ENCODE assay signal across 23 cellular contexts in genomic region chr3:120452816-120453215, GRCh38. TPM values are rescaled to one million over a fixed set of nuclear protein-coding genes. Genes with fewer than 3 reads are reported as not detected.
DNase-seq lines count a peak whose midpoint lies in the region; ATAC-seq and TF ChIP-seq lines count a peak whose summit lies in the region.
"Had no signal": no experiment of that assay in that cellular context is flagged by ENCODE, and none has a peak within 500 bp of the region (broad histone marks: within the 10 kb centered on the region; RNA-seq: fewer than 3 reads in every experiment).

No MANE protein-coding gene starts in this region.

- intact Hi-C loops in left ventricle myocardium inferior (cut with micrococcal nuclease) (no loop called here), Right ventricle myocardium inferior (cut with DNase I) (no loop called here)

- H3K27me3 Mint-ChIP-seq in neural crest cell (ENCODE audit: low read depth), result no peaks in the 10 kb centered on the region
- peaks cover 34% of the 10 kb centered on the region for H3K27me3 Mint-ChIP-seq in stimulated activated memory B cell treated with anti-CD40 and anti-IgM and Interleukin-4, amounts not matched to agents 10 μg/mL and 1 μg/mL and 100 μg/mL, for 72 hours

- no peaks in the 10 kb centered on the region for H3K36me3 Mint-ChIP-seq in neural crest cell (ENCODE audit: low read depth)
- no peaks in the 10 kb centered on the region for H3K36me3 Mint-ChIP-seq in stimulated activated memory B cell treated with anti-CD40 and anti-IgM and Interleukin-4, amounts not matched to agents 10 μg/mL and 1 μg/mL and 100 μg/mL, for 72 hours

- H3K4me1 Mint-ChIP-seq in neural crest cell, result peaks cover 31% of the 10 kb centered on the region
- peaks cover 9% of the 10 kb centered on the region for H3K4me1 Mint-ChIP-seq in stimulated activated memory B cell treated with anti-CD40 and anti-IgM and Interleukin-4, amounts not matched to agents 10 μg/mL and 1 μg/mL and 100 μg/mL, for 72 hours

- no peak overlapping the region for H3K4me3 ChIP-seq in left ventricle myocardium inferior
- no peak overlapping the region for H3K4me3 ChIP-seq in coronary artery
- H3K4me3 ChIP-seq: PC-9 had no signal

- no peaks in the 10 kb centered on the region for H3K27me3 ChIP-seq in left ventricle myocardium inferior (ENCODE audit: low read depth)

- peak overlapping the region; percentile 98 for H3K27ac ChIP-seq in left ventricle myocardium inferior (replicated peaks)
- peak overlapping the region in 1 of 2 donors; percentile 99 for H3K27ac ChIP-seq in coronary artery
- H3K27ac ChIP-seq in caudate nucleus (ENCODE audit: low read depth, low read length), result no peak overlapping the region
- H3K27ac ChIP-seq: 22Rv1, HL-60, PC-9 had no signal

- no peak overlapping the region for H3K27ac Mint-ChIP-seq in neural crest cell (ENCODE audit: unreplicated experiment)
- H3K27ac Mint-ChIP-seq in stimulated activated memory B cell treated with anti-CD40 and anti-IgM and Interleukin-4, amounts not matched to agents 10 μg/mL and 1 μg/mL and 100 μg/mL, for 72 hours, result no peak overlapping the region
- H3K27ac Mint-ChIP-seq: CD14-positive monocyte had no signal

- no peaks in the 10 kb centered on the region for H3K36me3 ChIP-seq in left ventricle myocardium inferior
- H3K36me3 ChIP-seq: BE2C had no signal

- TF ChIP-seq CTCF in left ventricle myocardium inferior (IDR thresholded peaks at IDR 0.05; ENCODE audit: borderline replicate concordance) (no peak), coronary artery (IDR thresholded peaks at IDR 0.05) (no peak), neural crest cell (conservative IDR thresholded peaks at IDR 0.05) (no peak)

- no peaks in the 10 kb centered on the region for H3K9me3 ChIP-seq in left ventricle myocardium inferior (replicated peaks)
- H3K9me3 ChIP-seq: BE2C had no signal

- ATAC-seq in Right ventricle myocardium inferior (no peak), GM19328 (IDR thresholded peaks at IDR 0.05; ENCODE audit: unreplicated experiment) (no peak), GM19455 (IDR thresholded peaks at IDR 0.05; ENCODE audit: unreplicated experiment) (no peak)
- ATAC-seq in stimulated activated memory B cell treated with anti-CD40 and anti-IgM and Interleukin-4, amounts not matched to agents 10 μg/mL and 1 μg/mL and 100 μg/mL, for 72 hours, result no peak

- H3K4me1 ChIP-seq in left ventricle myocardium inferior, result peaks cover 39% of the 10 kb centered on the region
- H3K4me1 ChIP-seq: BE2C had no signal

- peak overlapping the region; percentile 75 for H3K4me3 Mint-ChIP-seq in neural crest cell
- no peak overlapping the region for H3K4me3 Mint-ChIP-seq in stimulated activated memory B cell treated with anti-CD40 and anti-IgM and Interleukin-4, amounts not matched to agents 10 μg/mL and 1 μg/mL and 100 μg/mL, for 72 hours

- H3K9me3 Mint-ChIP-seq in neural crest cell, result peaks cover 3% of the 10 kb centered on the region
- H3K9me3 Mint-ChIP-seq in stimulated activated memory B cell treated with anti-CD40 and anti-IgM and Interleukin-4, amounts not matched to agents 10 μg/mL and 1 μg/mL and 100 μg/mL, for 72 hours, result peaks cover 3% of the 10 kb centered on the region

- DNase-seq in left ventricle myocardium inferior, result no peak
- DNase-seq in Right ventricle myocardium inferior (ENCODE audit: missing footprints), result no peak
- peak; percentile 5 for DNase-seq in coronary artery (ENCODE audit: low spot score)
- no peak for DNase-seq in neural crest cell (ENCODE audit: low read depth, low spot score)
- DNase-seq in caudate nucleus (lab: John Stamatoyannopoulos, UW), result no peak
- DNase-seq: BE2C, DMS153, DND-41, HCEC 1CT, NCI-H1048, NCI-H1417, NCI-H1694, NCI-H2029 treated with DMSO at 0.1 percent for 48 hours, NCI-H526 treated with DMSO at 0.1 percent for 48 hours, PC-9, RPMI8226, SHP77 had no signal

RNA-seq across cellular contexts. Expression of gene FSTL1, which starts 2.0 kb away (rescaled TPM):
- total RNA-seq in left ventricle myocardium inferior (243 TPM), Right ventricle myocardium inferior (217 TPM), neural crest cell (180 and 199 TPM in 2 replicates)
